Comparison of ENCODE assay signal across 8 cellular contexts in genomic region chr4:10116625-10117423, GRCh38. TPM values are rescaled to one million over a fixed set of nuclear protein-coding genes. Genes with fewer than 3 reads are reported as not detected.
A peak's percentile ranks its signal among the peaks of the same experiment; 100 is the strongest.
DNase-seq lines count a peak whose midpoint lies in the region; ATAC-seq and TF ChIP-seq lines count a peak whose summit lies in the region.

WDR1 (minus strand) TSS chr4:10116799; CDS start chr4:10116666, 133 bp downstream.

- intact Hi-C loops in naive thymus-derived CD4-positive, alpha-beta T cell (cut with micrococcal nuclease) = loop anchor here (1.0 to 10.0 kb wide), 15 partner anchors 11 to 1676 kb away; partner anchors contain the start of genes ZNF518B (in 2 of the 2), ACOX3 (in 1 of the 2) and TRMT44 (in 1 of the 2)

- H3K27ac ChIP-seq in DOHH2 (ENCODE audit: low read depth, low read length) (peak within 1 kb of the TSS; percentile 76), GM23248 (peak within 1 kb of the TSS; percentile 88)
- H3K27ac ChIP-seq in naive thymus-derived CD4-positive, alpha-beta T cell (ENCODE audit: low read depth, low read length) = peak within 1 kb of the TSS; percentile 97

- H3K4me3 ChIP-seq in DOHH2 (ENCODE audit: low read length) (peak within 1 kb of the TSS; percentile 97), GM23248 (peak within 1 kb of the TSS; percentile 79)
- H3K4me3 ChIP-seq in naive thymus-derived CD4-positive, alpha-beta T cell (ENCODE audit: low read length) = peak within 1 kb of the TSS; percentile 78

- peaks cover 0 to 3% (median 0%) of the 10 kb centered on the region in 11 donors for H3K9me3 Mint-ChIP-seq in naive thymus-derived CD4-positive, alpha-beta T cell
- no peaks in the 10 kb centered on the region for H3K9me3 Mint-ChIP-seq in stimulated activated memory B cell treated with anti-CD40 and anti-IgM and Interleukin-4, amounts not matched to agents 10 μg/mL and 1 μg/mL and 100 μg/mL, for 72 hours

- peaks cover 4 to 31% (median 28%) of the 10 kb centered on the region in 5 donors for H3K36me3 Mint-ChIP-seq in naive thymus-derived CD4-positive, alpha-beta T cell
- H3K36me3 Mint-ChIP-seq in stimulated activated memory B cell treated with anti-CD40 and anti-IgM and Interleukin-4, amounts not matched to agents 10 μg/mL and 1 μg/mL and 100 μg/mL, for 72 hours = peaks cover 40% of the 10 kb centered on the region

- H3K79me2 ChIP-seq in DOHH2 (ENCODE audit: control insufficient read depth, low read length) = peaks cover 49% of the 10 kb centered on the region
- H3K79me2 ChIP-seq in GM23248 (ENCODE audit: insufficient read depth) = peaks cover 43% of the 10 kb centered on the region

- in situ Hi-C loops in GM23248 (cut with MboI) = no loop called here

- 0 out of 2 replicates have a peak, but pooled peaks cover 3% of the 10 kb centered on the region for H3K27me3 ChIP-seq in DOHH2 (ENCODE audit: control insufficient read depth, low read length)
- no peaks in the 10 kb centered on the region for H3K27me3 ChIP-seq in GM23248 (replicated peaks; ENCODE audit: insufficient read depth)
- no peaks in the 10 kb centered on the region for H3K27me3 ChIP-seq in naive thymus-derived CD4-positive, alpha-beta T cell (ENCODE audit: control insufficient read depth in 2 of 2, insufficient read depth in 2 of 2, low read length in 2 of 2)

- no peaks in the 10 kb centered on the region for H3K27me3 Mint-ChIP-seq in naive thymus-derived CD4-positive, alpha-beta T cell
- no peaks in the 10 kb centered on the region for H3K27me3 Mint-ChIP-seq in stimulated activated memory B cell treated with anti-CD40 and anti-IgM and Interleukin-4, amounts not matched to agents 10 μg/mL and 1 μg/mL and 100 μg/mL, for 72 hours

- peak; percentile 89 for ATAC-seq in naive thymus-derived CD4-positive, alpha-beta T cell
- ATAC-seq in stimulated activated memory B cell treated with anti-CD40 and anti-IgM and Interleukin-4, amounts not matched to agents 10 μg/mL and 1 μg/mL and 100 μg/mL, for 72 hours = peak; percentile 95

- peak; percentile 99 for DNase-seq in GM23248
- peak; percentile 93 to 97 for DNase-seq in Kasumi-1 (lab: John Stamatoyannopoulos, UW)
- peak; percentile 93 for DNase-seq in RKO (ENCODE audit: low spot score)
- peak; percentile 80 to 95 for DNase-seq in activated T-helper 1 cell treated with anti-CD3 and anti-CD28 coated beads, Interleukin-2, amount 50 U/mL, for 16 hours (ENCODE audit: low read depth in 1 of 2, low spot score in 1 of 2)
- peak; percentile 96 for DNase-seq in fibroblast of gingiva (ENCODE audit: low read depth)
- DNase-seq in naive thymus-derived CD4-positive, alpha-beta T cell = peak; percentile 84 to 95 (median 91)

- no peak for TF ChIP-seq CTCF in DOHH2 (IDR thresholded peaks at IDR 0.05; ENCODE audit: low read depth, low read length, poor library complexity, severe bottlenecking)

- POLR2A ChIA-PET in naive thymus-derived CD4-positive, alpha-beta T cell (lab: Charles Lee) = interaction anchor here (0.6 to 10.8 kb wide), 31 partner anchors 9 to 1357 kb away, joined by 3 to 341 read pairs (median 5); partner anchors contain the start of genes SLC2A9 and ZNF518B

- peak within 1 kb of the TSS; percentile 93 for H3K9ac ChIP-seq in GM23248

- WGBS in GM23248 (ENCODE audit: low coverage in 1 of 2, low lambda C conversion rate in 2 of 2, missing lambda C conversion rate in 2 of 2), 2 experiments = 1 to 3% methylated on average over 55 to 68 of the region's 90 CpGs

- peaks cover 59 to 92% (median 85%) of the 10 kb centered on the region in 7 donors for H3K4me1 Mint-ChIP-seq in naive thymus-derived CD4-positive, alpha-beta T cell
- peaks cover 69% of the 10 kb centered on the region for H3K4me1 Mint-ChIP-seq in stimulated activated memory B cell treated with anti-CD40 and anti-IgM and Interleukin-4, amounts not matched to agents 10 μg/mL and 1 μg/mL and 100 μg/mL, for 72 hours

- H3K4me2 ChIP-seq in DOHH2 (ENCODE audit: low read length) (peak within 1 kb of the TSS; percentile 99), GM23248 (ENCODE audit: unreplicated experiment) (peak within 1 kb of the TSS; percentile 95)

- H3F3A ChIP-seq in DOHH2 (ENCODE audit: control insufficient read depth, insufficient read depth) (no peaks in the 10 kb centered on the region; the same call in 1 of the 2 replicates), GM23248 (ENCODE audit: insufficient read depth) (peaks cover 51% of the 10 kb centered on the region)

- H3K27ac Mint-ChIP-seq in naive thymus-derived CD4-positive, alpha-beta T cell = peak within 1 kb of the TSS; percentile 96 to 100 (median 99)
- peak within 1 kb of the TSS; percentile 99 for H3K27ac Mint-ChIP-seq in stimulated activated memory B cell treated with anti-CD40 and anti-IgM and Interleukin-4, amounts not matched to agents 10 μg/mL and 1 μg/mL and 100 μg/mL, for 72 hours

- H3K9me3 ChIP-seq in DOHH2 (ENCODE audit: control insufficient read depth, insufficient read depth, low read length) = no peaks in the 10 kb centered on the region
- no peaks in the 10 kb centered on the region for H3K9me3 ChIP-seq in GM23248 (ENCODE audit: low read depth)
- no peaks in the 10 kb centered on the region for H3K9me3 ChIP-seq in naive thymus-derived CD4-positive, alpha-beta T cell (ENCODE audit: control insufficient read depth in 2 of 3, low read length in 3 of 3)

- H3K4me1 ChIP-seq in DOHH2 (ENCODE audit: control insufficient read depth, low read length) (peaks cover 27% of the 10 kb centered on the region), GM23248 (ENCODE audit: insufficient read depth) (peaks cover 39% of the 10 kb centered on the region)
- peaks cover 34 to 66% of the 10 kb centered on the region in 2 donors for H3K4me1 ChIP-seq in naive thymus-derived CD4-positive, alpha-beta T cell (ENCODE audit: control insufficient read depth in 2 of 2, insufficient read depth in 2 of 2, low read length in 2 of 2)

- H3K36me3 ChIP-seq in DOHH2 (ENCODE audit: control insufficient read depth, low read length) = peaks cover 44% of the 10 kb centered on the region
- peaks cover 32% of the 10 kb centered on the region for H3K36me3 ChIP-seq in GM23248 (ENCODE audit: low read depth)
- H3K36me3 ChIP-seq in naive thymus-derived CD4-positive, alpha-beta T cell (ENCODE audit: control insufficient read depth in 2 of 3, insufficient read depth in 3 of 3, low read length in 3 of 3) = peaks cover 18 to 38% (median 32%) of the 10 kb centered on the region in 3 experiments

- CTCF ChIA-PET in naive thymus-derived CD4-positive, alpha-beta T cell (lab: Charles Lee) = interaction anchor here (0.8 to 2.8 kb wide), 12 partner anchors 10 to 344 kb away, joined by 3 to 15 read pairs (median 4); no protein-coding TSS in a partner anchor

- peak within 1 kb of the TSS; percentile 93 to 99 (median 97) for H3K4me3 Mint-ChIP-seq in naive thymus-derived CD4-positive, alpha-beta T cell
- peak within 1 kb of the TSS; percentile 97 for H3K4me3 Mint-ChIP-seq in stimulated activated memory B cell treated with anti-CD40 and anti-IgM and Interleukin-4, amounts not matched to agents 10 μg/mL and 1 μg/mL and 100 μg/mL, for 72 hours

- peaks cover 22% of the 10 kb centered on the region for H4K20me1 ChIP-seq in DOHH2 (ENCODE audit: control insufficient read depth, insufficient read depth, low read depth, low read length)
- 0 out of 2 replicates have a peak, but pooled peaks cover 3% of the 10 kb centered on the region for H4K20me1 ChIP-seq in GM23248 (ENCODE audit: insufficient read depth)

- H3K9me2 ChIP-seq in DOHH2 (replicated peaks; ENCODE audit: control insufficient read depth, low read length) (no peaks in the 10 kb centered on the region), GM23248 (ENCODE audit: insufficient read depth) (no peaks in the 10 kb centered on the region)

- H2AFZ ChIP-seq in GM23248 = peak within 1 kb of the TSS; percentile 56

RNA-seq across cellular contexts. Expression of gene WDR1, which starts in this region (rescaled TPM):
- 471 and 487 TPM in 2 replicates for total RNA-seq in GM23248 (2014; rRNA removed; shearing (Covaris generic))
- polyA plus RNA-seq in GM23248 (2016; fragmentation: Nextera tagmentation; extraction: Ambion mirVana) = 413 and 419 TPM in 2 replicates
- total RNA-seq in naive thymus-derived CD4-positive, alpha-beta T cell = 100 to 1,000 TPM; 242 to 470 (median 330) TPM
- polyA plus RNA-seq in naive thymus-derived CD4-positive, alpha-beta T cell = 100 to 1,000 TPM; 268 to 412 TPM

Comparison
In these comparisons a context has a peak if more than half of its experiments do, and no peak if none do; other contexts are left out.
1. Peak in every context shown above with its lines: DNase-seq, ATAC-seq, H3K4me3 ChIP-seq and H3K27ac ChIP-seq.